Comparison of ENCODE assay signal across 1 cellular context in the genomic region with DNA sequence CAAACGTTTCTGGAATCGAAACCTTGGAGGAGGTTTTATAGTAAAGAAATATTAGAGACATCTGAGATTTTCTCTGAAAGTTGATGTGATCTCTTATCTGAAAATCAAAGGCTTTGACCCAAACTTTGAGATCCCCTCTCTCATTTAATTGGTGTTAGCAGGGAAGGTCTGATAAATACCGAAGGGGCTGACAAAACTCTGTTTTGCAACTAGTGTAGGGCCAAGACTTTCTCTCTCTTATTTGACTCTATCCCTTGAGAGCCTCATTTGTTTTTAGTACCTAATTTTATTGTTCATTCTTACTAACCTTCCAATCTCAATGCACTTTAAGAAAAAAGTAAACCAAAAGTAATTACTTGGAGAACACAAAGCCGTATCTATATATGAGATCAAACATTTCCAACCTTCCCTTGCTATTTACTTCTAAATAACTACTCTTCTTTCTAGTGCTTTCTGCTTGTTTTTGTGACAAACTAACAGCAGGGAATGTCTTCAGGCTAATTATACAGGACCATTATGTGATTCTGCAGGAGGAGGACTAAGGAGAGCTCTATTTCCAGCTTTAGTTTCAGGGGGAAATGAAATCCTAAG.
TF ChIP-seq lines count a peak whose summit lies in the region.

No MANE protein-coding gene starts in this region.

TF ChIP-seq in WTC11, 78 proteins besides CTCF, POLR2A, EP300 and RAD21 (continued from another document):
- TF ChIP-seq ZNF425 (CRISPR knock-in tag; conservative IDR thresholded peaks at IDR 0.05) (no peak), FOXP1 (CRISPR knock-in tag; IDR thresholded peaks at IDR 0.05; ENCODE audit: borderline replicate concordance) (no peak), NFE2L1 (CRISPR knock-in tag; IDR thresholded peaks at IDR 0.05) (no peak), ZNF512 (CRISPR knock-in tag; IDR thresholded peaks at IDR 0.05; ENCODE audit: borderline replicate concordance) (no peak), STAT6 (CRISPR knock-in tag; conservative IDR thresholded peaks at IDR 0.05; ENCODE audit: low read depth) (no peak), USF2 (CRISPR knock-in tag; IDR thresholded peaks at IDR 0.05) (no peak)
- TF ChIP-seq, protein P1, sequence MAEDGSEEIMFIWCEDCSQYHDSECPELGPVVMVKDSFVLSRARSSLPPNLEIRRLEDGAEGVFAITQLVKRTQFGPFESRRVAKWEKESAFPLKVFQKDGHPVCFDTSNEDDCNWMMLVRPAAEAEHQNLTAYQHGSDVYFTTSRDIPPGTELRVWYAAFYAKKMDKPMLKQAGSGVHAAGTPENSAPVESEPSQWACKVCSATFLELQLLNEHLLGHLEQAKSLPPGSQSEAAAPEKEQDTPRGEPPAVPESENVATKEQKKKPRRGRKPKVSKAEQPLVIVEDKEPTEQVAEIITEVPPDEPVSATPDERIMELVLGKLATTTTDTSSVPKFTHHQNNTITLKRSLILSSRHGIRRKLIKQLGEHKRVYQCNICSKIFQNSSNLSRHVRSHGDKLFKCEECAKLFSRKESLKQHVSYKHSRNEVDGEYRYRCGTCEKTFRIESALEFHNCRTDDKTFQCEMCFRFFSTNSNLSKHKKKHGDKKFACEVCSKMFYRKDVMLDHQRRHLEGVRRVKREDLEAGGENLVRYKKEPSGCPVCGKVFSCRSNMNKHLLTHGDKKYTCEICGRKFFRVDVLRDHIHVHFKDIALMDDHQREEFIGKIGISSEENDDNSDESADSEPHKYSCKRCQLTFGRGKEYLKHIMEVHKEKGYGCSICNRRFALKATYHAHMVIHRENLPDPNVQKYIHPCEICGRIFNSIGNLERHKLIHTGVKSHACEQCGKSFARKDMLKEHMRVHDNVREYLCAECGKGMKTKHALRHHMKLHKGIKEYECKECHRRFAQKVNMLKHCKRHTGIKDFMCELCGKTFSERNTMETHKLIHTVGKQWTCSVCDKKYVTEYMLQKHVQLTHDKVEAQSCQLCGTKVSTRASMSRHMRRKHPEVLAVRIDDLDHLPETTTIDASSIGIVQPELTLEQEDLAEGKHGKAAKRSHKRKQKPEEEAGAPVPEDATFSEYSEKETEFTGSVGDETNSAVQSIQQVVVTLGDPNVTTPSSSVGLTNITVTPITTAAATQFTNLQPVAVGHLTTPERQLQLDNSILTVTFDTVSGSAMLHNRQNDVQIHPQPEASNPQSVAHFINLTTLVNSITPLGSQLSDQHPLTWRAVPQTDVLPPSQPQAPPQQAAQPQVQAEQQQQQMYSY (CRISPR knock-in tag; IDR thresholded peaks at IDR 0.05): no peak
- TF ChIP-seq, protein P2, sequence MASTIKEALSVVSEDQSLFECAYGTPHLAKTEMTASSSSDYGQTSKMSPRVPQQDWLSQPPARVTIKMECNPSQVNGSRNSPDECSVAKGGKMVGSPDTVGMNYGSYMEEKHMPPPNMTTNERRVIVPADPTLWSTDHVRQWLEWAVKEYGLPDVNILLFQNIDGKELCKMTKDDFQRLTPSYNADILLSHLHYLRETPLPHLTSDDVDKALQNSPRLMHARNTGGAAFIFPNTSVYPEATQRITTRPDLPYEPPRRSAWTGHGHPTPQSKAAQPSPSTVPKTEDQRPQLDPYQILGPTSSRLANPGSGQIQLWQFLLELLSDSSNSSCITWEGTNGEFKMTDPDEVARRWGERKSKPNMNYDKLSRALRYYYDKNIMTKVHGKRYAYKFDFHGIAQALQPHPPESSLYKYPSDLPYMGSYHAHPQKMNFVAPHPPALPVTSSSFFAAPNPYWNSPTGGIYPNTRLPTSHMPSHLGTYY (CRISPR knock-in tag; IDR thresholded peaks at IDR 0.05): no peak
- TF ChIP-seq, protein P3, sequence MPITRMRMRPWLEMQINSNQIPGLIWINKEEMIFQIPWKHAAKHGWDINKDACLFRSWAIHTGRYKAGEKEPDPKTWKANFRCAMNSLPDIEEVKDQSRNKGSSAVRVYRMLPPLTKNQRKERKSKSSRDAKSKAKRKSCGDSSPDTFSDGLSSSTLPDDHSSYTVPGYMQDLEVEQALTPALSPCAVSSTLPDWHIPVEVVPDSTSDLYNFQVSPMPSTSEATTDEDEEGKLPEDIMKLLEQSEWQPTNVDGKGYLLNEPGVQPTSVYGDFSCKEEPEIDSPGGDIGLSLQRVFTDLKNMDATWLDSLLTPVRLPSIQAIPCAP (CRISPR knock-in tag; IDR thresholded peaks at IDR 0.05): no peak
- TF ChIP-seq, protein P4, sequence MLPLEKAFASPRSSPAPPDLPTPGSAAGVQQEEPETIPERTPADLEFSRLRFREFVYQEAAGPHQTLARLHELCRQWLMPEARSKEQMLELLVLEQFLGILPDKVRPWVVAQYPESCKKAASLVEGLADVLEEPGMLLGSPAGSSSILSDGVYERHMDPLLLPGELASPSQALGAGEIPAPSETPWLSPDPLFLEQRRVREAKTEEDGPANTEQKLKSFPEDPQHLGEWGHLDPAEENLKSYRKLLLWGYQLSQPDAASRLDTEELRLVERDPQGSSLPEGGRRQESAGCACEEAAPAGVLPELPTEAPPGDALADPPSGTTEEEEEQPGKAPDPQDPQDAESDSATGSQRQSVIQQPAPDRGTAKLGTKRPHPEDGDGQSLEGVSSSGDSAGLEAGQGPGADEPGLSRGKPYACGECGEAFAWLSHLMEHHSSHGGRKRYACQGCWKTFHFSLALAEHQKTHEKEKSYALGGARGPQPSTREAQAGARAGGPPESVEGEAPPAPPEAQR (CRISPR knock-in tag; IDR thresholded peaks at IDR 0.05): no peak
TF ChIP-seq in WTC11: peak in this region for 0.
